9 cellular contexts compared by ENCODE assay signal in genomic region chr11:36431429-36432092, GRCh38.
DNase-seq lines count a peak whose midpoint lies in the region; ATAC-seq and TF ChIP-seq lines count a peak whose summit lies in the region.
"Had no signal": no experiment of that assay in that cellular context is flagged by ENCODE, and none has a peak within 500 bp of the region (broad histone marks: within the 10 kb centered on the region; RNA-seq: fewer than 3 reads in every experiment).

No MANE protein-coding gene starts in this region.

- peak overlapping the region; percentile 26 for H3K4me3 ChIP-seq in fibroblast of pulmonary artery (replicated peaks; ENCODE audit: low read depth, low read length)

- peak; percentile 26 for TF ChIP-seq CTCF in fibroblast of pulmonary artery (IDR thresholded peaks at IDR 0.05; ENCODE audit: low read length, missing control alignments)

- peak; percentile 33 for DNase-seq in activated T-cell treated with anti-CD3 and anti-CD28 coated beads, Interleukin-2, amount 50 U/mL, for 1 hour
- no peak for DNase-seq in activated T-cell treated with anti-CD3 and anti-CD28 coated beads for 4 hours
- DNase-seq in SW 1271 (lab: John Stamatoyannopoulos, UW), result peak; percentile 43 to 85
- peak; percentile 99 for DNase-seq in fibroblast of pulmonary artery (ENCODE audit: low read depth)
- peak; percentile 80 for DNase-seq in pulmonary artery endothelial cell (ENCODE audit: low read depth, low spot score)
- DNase-seq in NCI-H1105 (lab: John Stamatoyannopoulos, UW), result no peak
- DNase-seq: DND-41 had no signal

- ATAC-seq in GM18858 (IDR thresholded peaks at IDR 0.05; ENCODE audit: unreplicated experiment), result no peak
- ATAC-seq in HG02884 (IDR thresholded peaks at IDR 0.05; ENCODE audit: unreplicated experiment), result no peak

Comparison
In these comparisons a context has a peak if more than half of its experiments do, and no peak if none do; other contexts are left out.
1. DNase-seq: peak in activated T-cell treated with anti-CD3 and anti-CD28 coated beads, Interleukin-2, amount 50 U/mL, for 1 hour (single experiment), SW 1271 (2 of 2), fibroblast of pulmonary artery (single experiment) and pulmonary artery endothelial cell (single experiment); none in activated T-cell treated with anti-CD3 and anti-CD28 coated beads for 4 hours (single experiment) and NCI-H1105 (single experiment).